ENCODE assay signal across 9 cellular contexts in genomic region chr10:104638861-104639594, GRCh38. TPM values are rescaled to one million over a fixed set of nuclear protein-coding genes. Genes with fewer than 3 reads are reported as not detected.
DNase-seq lines count a peak whose midpoint lies in the region; ATAC-seq, FAIRE-seq and TF ChIP-seq lines count a peak whose summit lies in the region.
"Had no signal": no experiment of that assay in that cellular context is flagged by ENCODE, and none has a peak within 500 bp of the region (broad histone marks: within the 10 kb centered on the region; RNA-seq: fewer than 3 reads in every experiment).

No MANE protein-coding gene starts in this region.

- H3K9me3 Mint-ChIP-seq in MCF 10A (ENCODE audit: unreplicated experiment) = no peaks in the 10 kb centered on the region

- 4% methylated on average over 42 of the region's 42 CpGs for WGBS in liver
- 3 to 11% (median 10%) methylated on average over 40 to 42 of the region's 42 CpGs for WGBS in small intestine, 3 donors

- FAIRE-seq in small intestine (lab: Jason Lieb, UNC) = no peak

- no peak overlapping the region for H3K27ac ChIP-seq in liver (ENCODE audit: low read depth in 1 of 2, low read length in 2 of 2)
- H3K27ac ChIP-seq in small intestine (ENCODE audit: low read depth in 1 of 2, low read length in 1 of 2) = no peak overlapping the region

- H3K4me3 ChIP-seq in AG09309 (ENCODE audit: control insufficient read depth, low read depth, low read length) (peak overlapping the region; percentile 16), liver (ENCODE audit: low read depth in 1 of 3, low read length in 3 of 3) (no peak overlapping the region), small intestine (ENCODE audit: low read depth in 1 of 2, low read length in 2 of 2) (no peak overlapping the region)

- TF ChIP-seq CTCF in AG09309 (IDR thresholded peaks at IDR 0.05; ENCODE audit: control insufficient read depth, insufficient read depth, low read depth, low read length, missing control alignments) (peak; percentile 42), MCF 10A (IDR thresholded peaks at IDR 0.05; ENCODE audit: unreplicated experiment) (peak; percentile 38), liver (IDR thresholded peaks at IDR 0.05; ENCODE audit: low read depth, low read length, missing input control) (peak; percentile 25)

- intact Hi-C loops in MCF 10A (cut with micrococcal nuclease) = no loop called here

- ATAC-seq in esophagus mucosa (no peak), HG02840 (IDR thresholded peaks at IDR 0.05; ENCODE audit: low FRiP score, unreplicated experiment) (no peak)

- H3K4me1 Mint-ChIP-seq in MCF 10A (ENCODE audit: insufficient read depth, unreplicated experiment) = peaks cover 7% of the 10 kb centered on the region

- no peak overlapping the region for H3K9ac ChIP-seq in liver (ENCODE audit: low read depth in 1 of 2, low read length in 2 of 2)

- CTCF ChIA-PET in HEK293T (lab: Yijun Ruan, JAX) (interaction anchor here (0.6 to 1.8 kb wide), 5 partner anchors 10 to 286 kb away, joined by 3 to 11 read pairs (median 4); no protein-coding TSS in a partner anchor), MCF 10A (lab: Yijun Ruan, JAX) (interaction anchor here (0.6 to 1.2 kb wide), 2 partner anchors 9 to 982 kb away, joined by 3 read pairs; no protein-coding TSS in a partner anchor)

- H3K27me3 Mint-ChIP-seq in MCF 10A (ENCODE audit: insufficient read depth, unreplicated experiment) = peaks cover 84% of the 10 kb centered on the region

- H3K4me1 ChIP-seq in liver (ENCODE audit: control insufficient read depth in 4 of 4, insufficient read depth in 4 of 4, low read length in 3 of 4) = peaks cover 8 to 32% (median 12%) of the 10 kb centered on the region in 4 donors
- no peaks in the 10 kb centered on the region for H3K4me1 ChIP-seq in small intestine (ENCODE audit: control insufficient read depth in 2 of 2, insufficient read depth in 1 of 2, low read depth in 1 of 2, low read length in 1 of 2)

- DNase-seq in AG09309 (ENCODE audit: low read depth) = no peak
- peak; percentile 79 for DNase-seq in HEK293T (ENCODE audit: extremely low spot score)
- DNase-seq in MCF 10A (ENCODE audit: unreplicated experiment) = no peak
- no peak for DNase-seq in small intestine
- DNase-seq in SIG-M5 (lab: John Stamatoyannopoulos, UW) = no peak

- H3K27me3 ChIP-seq in liver (ENCODE audit: control insufficient read depth in 4 of 4, insufficient read depth in 4 of 4, low read length in 3 of 4) = peaks cover 2 to 27% (median 13%) of the 10 kb centered on the region in 4 donors
- H3K27me3 ChIP-seq in small intestine (ENCODE audit: control insufficient read depth in 2 of 2, insufficient read depth in 2 of 2, low read length in 2 of 2) = peaks cover 23 to 35% of the 10 kb centered on the region in 2 donors

- no peaks in the 10 kb centered on the region for H3K36me3 Mint-ChIP-seq in MCF 10A (ENCODE audit: insufficient read depth, unreplicated experiment)

- peak in 1 of 2 donors; percentile 42 for TF ChIP-seq RAD21 in liver (IDR thresholded peaks at IDR 0.05)

- no peak overlapping the region for H3K4me3 Mint-ChIP-seq in MCF 10A (ENCODE audit: unreplicated experiment)

- POLR2A ChIA-PET in HEK293T (lab: Yijun Ruan, JAX) (no interaction called here), MCF 10A (lab: Yijun Ruan, JAX) (no interaction called here)

- H3K9me3 ChIP-seq in liver (ENCODE audit: control insufficient read depth in 4 of 4, low read length in 3 of 4) (no peaks in the 10 kb centered on the region), small intestine (ENCODE audit: control insufficient read depth, low read depth) (no peaks in the 10 kb centered on the region)

- BruUV-seq in MCF 10A (replicated peaks; lab: Mats Ljungman, UMichigan) = no TSS peak

- no peaks in the 10 kb centered on the region for H3K36me3 ChIP-seq in liver (ENCODE audit: control insufficient read depth in 4 of 4, insufficient read depth in 3 of 4, low read depth in 1 of 4, low read length in 3 of 4)
- no peaks in the 10 kb centered on the region for H3K36me3 ChIP-seq in small intestine (ENCODE audit: control insufficient read depth in 2 of 2, insufficient read depth in 2 of 2, low read length in 2 of 2)

- H3K27ac Mint-ChIP-seq in MCF 10A (ENCODE audit: low read depth, unreplicated experiment) = no peak overlapping the region

TF ChIP-seq in HEK293T, 16 proteins besides CTCF, POLR2A, EP300 and RAD21:
- TF ChIP-seq NFRKB (IDR thresholded peaks at IDR 0.05) = no peak
- TF ChIP-seq ELF4 (IDR thresholded peaks at IDR 0.05) = no peak
- no peak for TF ChIP-seq CTBP1 (IDR thresholded peaks at IDR 0.05; ENCODE audit: borderline replicate concordance)
- no peak for TF ChIP-seq FOXA1 (IDR thresholded peaks at IDR 0.05)
- no peak for TF ChIP-seq SUZ12 (IDR thresholded peaks at IDR 0.05)
- no peak for TF ChIP-seq ARNT (IDR thresholded peaks at IDR 0.05)
- TF ChIP-seq TARDBP (IDR thresholded peaks at IDR 0.05) = no peak
- no peak for TF ChIP-seq HDGF (IDR thresholded peaks at IDR 0.05; ENCODE audit: borderline replicate concordance)
- TF ChIP-seq FOXK2 (IDR thresholded peaks at IDR 0.05) = no peak
- no peak for TF ChIP-seq BHLHE40 (IDR thresholded peaks at IDR 0.05; ENCODE audit: borderline replicate concordance)
- no peak for TF ChIP-seq SP1 (IDR thresholded peaks at IDR 0.05)
- no peak for TF ChIP-seq LEF1 (IDR thresholded peaks at IDR 0.05; ENCODE audit: borderline replicate concordance)
- no peak for TF ChIP-seq ZNF384 (IDR thresholded peaks at IDR 0.05)
- no peak for TF ChIP-seq FOXM1 (IDR thresholded peaks at IDR 0.05; ENCODE audit: borderline replicate concordance)
- no peak for TF ChIP-seq L3MBTL2 (conservative IDR thresholded peaks at IDR 0.05)
- TF ChIP-seq PKNOX1 (IDR thresholded peaks at IDR 0.05) = no peak
TF ChIP-seq in HEK293T: peak in this region for 0.

TF ChIP-seq in liver, 16 proteins besides CTCF, POLR2A, EP300 and RAD21:
- TF ChIP-seq JUND (IDR thresholded peaks at IDR 0.05) (no peak), FOXA2 (IDR thresholded peaks at IDR 0.05) (no peak), YY1 (IDR thresholded peaks at IDR 0.05) (no peak), MAX (IDR thresholded peaks at IDR 0.05) (no peak), TAF1 (conservative IDR thresholded peaks at IDR 0.05) (no peak), ATF3 (IDR thresholded peaks at IDR 0.05) (no peak), REST (IDR thresholded peaks at IDR 0.05) (no peak), FOXA1 (IDR thresholded peaks at IDR 0.05) (no peak), GABPA (IDR thresholded peaks at IDR 0.05 in 1 of 2, conservative IDR thresholded peaks at IDR 0.05 in 1 of 2) (no peak), NR2F2 (IDR thresholded peaks at IDR 0.05) (no peak), HNF4G (IDR thresholded peaks at IDR 0.05) (no peak), RXRA (IDR thresholded peaks at IDR 0.05) (no peak), ZBTB33 (IDR thresholded peaks at IDR 0.05) (no peak)

RNA-seq across cellular contexts. Expression of gene SORCS3, which starts 2.1 kb away (rescaled TPM):
- total RNA-seq in MCF 10A (2022) (not detected in 2 replicates), liver (under 1 TPM in 1 of 2 donors, not detected in 1; 0.93 TPM), esophagus mucosa (not detected)
- polyA plus RNA-seq in liver (not detected), small intestine (under 1 TPM in 1 of 3 donors, not detected in 2; 0.07 TPM)
- total RNA-seq: G401 had no signal
